ENCODE assay signal across 8 cellular contexts in the genomic region with DNA sequence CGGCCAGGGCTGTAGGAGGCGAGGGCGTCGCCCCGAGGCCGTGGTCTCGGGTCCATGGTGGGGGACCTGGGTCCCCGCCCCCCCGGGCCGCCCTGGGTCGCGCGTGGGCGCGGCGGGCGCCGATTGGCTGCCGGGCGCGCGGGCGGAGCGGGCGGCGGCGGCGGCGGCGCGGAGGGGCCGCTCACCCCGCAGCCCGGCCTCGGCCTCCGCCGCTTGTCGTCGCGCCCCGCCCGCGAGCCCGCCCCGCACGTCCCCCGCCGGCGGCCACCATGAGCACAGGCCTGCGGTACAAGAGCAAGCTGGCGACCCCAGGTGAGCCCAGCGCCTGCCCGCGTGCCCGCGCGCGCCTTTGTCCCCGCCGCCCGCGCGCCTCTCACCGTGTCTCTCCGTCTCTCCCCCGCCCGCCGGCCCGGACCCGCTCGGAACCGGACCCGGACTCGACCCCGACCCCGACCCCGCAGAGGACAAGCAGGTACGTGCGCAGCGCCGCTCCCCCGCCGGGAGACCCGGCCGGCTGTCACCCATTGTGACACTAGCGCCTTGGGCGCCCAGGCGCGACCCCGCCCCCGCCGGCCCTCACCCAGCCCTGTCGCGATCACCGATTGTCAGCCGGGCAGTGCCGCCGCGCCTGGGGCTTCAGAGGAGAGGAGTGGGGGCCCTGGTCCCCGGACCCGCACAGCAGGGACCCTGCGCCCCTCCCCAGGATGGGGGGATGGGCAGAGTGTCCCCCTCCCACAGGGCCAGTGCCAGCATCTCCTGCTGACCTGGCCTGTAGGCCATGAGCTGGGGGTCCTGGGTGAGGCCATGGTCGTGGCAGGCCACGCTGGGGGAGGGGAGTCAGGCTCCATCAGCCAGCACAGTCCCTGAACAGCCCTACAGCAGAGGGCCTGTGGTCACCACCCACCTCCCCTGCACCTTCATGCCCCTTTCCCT. TPM values are rescaled to one million over a fixed set of nuclear protein-coding genes. Genes with fewer than 3 reads are reported as not detected.
DNase-seq lines count a peak whose midpoint lies in the region; ATAC-seq and TF ChIP-seq lines count a peak whose summit lies in the region.

A gene (plus strand): TSS at position 184 of the 933 bp plus-strand sequence. CDS start 86 bp downstream, at position 270.

- intact Hi-C loops in activated naive CD4-positive, alpha-beta T cell treated with anti-CD3 and anti-CD28 coated beads for 36 hours (cut with micrococcal nuclease) = no loop called here
- intact Hi-C loops in lower lobe of right lung (cut with DNase I) = no loop called here
- intact Hi-C loops in transverse colon (cut with DNase I; ENCODE audit: low total_unique reads) = no loop called here

- CTCF ChIA-PET in activated naive CD4-positive, alpha-beta T cell treated with anti-CD3 and anti-CD28 coated beads for 36 hours (lab: Charles Lee) = interaction anchor here (0.7 to 1.1 kb wide), 2 partner anchors 16 to 35 kb away, joined by 4 to 5 read pairs; no protein-coding TSS in a partner anchor

- no peak for TF ChIP-seq POLR2A in transverse colon (IDR thresholded peaks at IDR 0.05)

- peaks cover 21% of the 10 kb centered on the region for H3K4me1 ChIP-seq in lower lobe of right lung
- H3K4me1 ChIP-seq in transverse colon = peaks cover 6 to 34% (median 23%) of the 10 kb centered on the region in 4 donors

- H3K4me3 ChIP-seq in lower lobe of right lung = peak within 1 kb of the TSS; percentile 56
- peak within 1 kb of the TSS; percentile 22 to 66 (median 46) for H3K4me3 ChIP-seq in transverse colon

- TF ChIP-seq EP300 in transverse colon (IDR thresholded peaks at IDR 0.05; ENCODE audit: low read depth) = no peak

- ATAC-seq in central memory CD8-positive, alpha-beta T cell (replicated peaks; ENCODE audit: extremely low read depth, poor library complexity, severe bottlenecking) = no peak
- ATAC-seq in lower lobe of right lung (no peak), HG02840 (IDR thresholded peaks at IDR 0.05; ENCODE audit: low FRiP score, unreplicated experiment) (no peak)

- H3K9me3 Mint-ChIP-seq in activated naive CD4-positive, alpha-beta T cell treated with anti-CD3 and anti-CD28 coated beads for 36 hours = no peaks in the 10 kb centered on the region
- no peaks in the 10 kb centered on the region for H3K9me3 Mint-ChIP-seq in central memory CD8-positive, alpha-beta T cell

- peaks cover 9% of the 10 kb centered on the region for H3K4me1 Mint-ChIP-seq in activated naive CD4-positive, alpha-beta T cell treated with anti-CD3 and anti-CD28 coated beads for 36 hours (ENCODE audit: low read depth)
- no peaks in the 10 kb centered on the region for H3K4me1 Mint-ChIP-seq in central memory CD8-positive, alpha-beta T cell

- peak within 1 kb of the TSS; percentile 63 for H3K4me3 Mint-ChIP-seq in activated naive CD4-positive, alpha-beta T cell treated with anti-CD3 and anti-CD28 coated beads for 36 hours
- H3K4me3 Mint-ChIP-seq in central memory CD8-positive, alpha-beta T cell = peak within 1 kb of the TSS; percentile 65

- H3K36me3 ChIP-seq in lower lobe of right lung = no peaks in the 10 kb centered on the region
- no peaks in the 10 kb centered on the region for H3K36me3 ChIP-seq in transverse colon

- H3K36me3 Mint-ChIP-seq in activated naive CD4-positive, alpha-beta T cell treated with anti-CD3 and anti-CD28 coated beads for 36 hours (ENCODE audit: low read depth) = no peaks in the 10 kb centered on the region
- H3K36me3 Mint-ChIP-seq in central memory CD8-positive, alpha-beta T cell (ENCODE audit: insufficient read depth) = peaks cover 2% of the 10 kb centered on the region

- no peak for TF ChIP-seq CTCF in lower lobe of right lung (IDR thresholded peaks at IDR 0.05)
- TF ChIP-seq CTCF in transverse colon (IDR thresholded peaks at IDR 0.05) = no peak

- no peaks in the 10 kb centered on the region for H3K9me3 ChIP-seq in lower lobe of right lung
- H3K9me3 ChIP-seq in transverse colon = no peaks in the 10 kb centered on the region

- no peak for DNase-seq in activated naive CD4-positive, alpha-beta T cell treated with anti-CD3 and anti-CD28 coated beads for 36 hours
- DNase-seq in activated naive CD4-positive, alpha-beta T cell (lab: John Stamatoyannopoulos, UW) = no peak
- DNase-seq in central memory CD8-positive, alpha-beta T cell (ENCODE audit: low spot score in 2 of 2) = no peak
- DNase-seq in lower lobe of right lung (no peak), transverse colon (no peak), RKO (ENCODE audit: low spot score) (no peak), NCI-H2029 (lab: John Stamatoyannopoulos, UW) (no peak)

- WGBS in transverse colon (ENCODE audit: low coverage in 1 of 2), 2 donors = 3% methylated on average over 44 of the region's 104 CpGs; no CpG with 5 or more reads in 1 of the 2 donors

- in situ Hi-C loops in transverse colon (cut with MboI; ENCODE audit: low pct_ligation_motif_present in 1 of 4, low pct_unique_long_range_greater_than_20kb in 1 of 4, low sequenced_read_pairs in 3 of 4) = no loop called here

- H3K27me3 ChIP-seq in lower lobe of right lung (ENCODE audit: low read depth) (peaks cover 56% of the 10 kb centered on the region), transverse colon (peaks cover 58% of the 10 kb centered on the region)

- no peak within 1 kb of the TSS for H3K27ac Mint-ChIP-seq in activated naive CD4-positive, alpha-beta T cell treated with anti-CD3 and anti-CD28 coated beads for 36 hours
- H3K27ac Mint-ChIP-seq in central memory CD8-positive, alpha-beta T cell (ENCODE audit: low read depth) = no peak within 1 kb of the TSS

- peaks cover 19% of the 10 kb centered on the region for H3K27me3 Mint-ChIP-seq in activated naive CD4-positive, alpha-beta T cell treated with anti-CD3 and anti-CD28 coated beads for 36 hours (ENCODE audit: low read depth)
- H3K27me3 Mint-ChIP-seq in central memory CD8-positive, alpha-beta T cell = peaks cover 22% of the 10 kb centered on the region

- H3K27ac ChIP-seq in lower lobe of right lung (no peak within 1 kb of the TSS), transverse colon (no peak within 1 kb of the TSS)

RNA-seq across cellular contexts. Expression of the gene that starts here (rescaled TPM):
- under 1 TPM; 0.47 to 0.81 TPM for total RNA-seq in activated naive CD4-positive, alpha-beta T cell treated with anti-CD3 and anti-CD28 coated beads for 36 hours
- 9.3 TPM for total RNA-seq in lower lobe of right lung
- 100 to 1,000 TPM in 1 of 4 donors, 1 to 10 TPM in 3; 2.5 to 709 (median 5.4) TPM for total RNA-seq in transverse colon
